1 cellular context compared by ENCODE assay signal in the genomic region with DNA sequence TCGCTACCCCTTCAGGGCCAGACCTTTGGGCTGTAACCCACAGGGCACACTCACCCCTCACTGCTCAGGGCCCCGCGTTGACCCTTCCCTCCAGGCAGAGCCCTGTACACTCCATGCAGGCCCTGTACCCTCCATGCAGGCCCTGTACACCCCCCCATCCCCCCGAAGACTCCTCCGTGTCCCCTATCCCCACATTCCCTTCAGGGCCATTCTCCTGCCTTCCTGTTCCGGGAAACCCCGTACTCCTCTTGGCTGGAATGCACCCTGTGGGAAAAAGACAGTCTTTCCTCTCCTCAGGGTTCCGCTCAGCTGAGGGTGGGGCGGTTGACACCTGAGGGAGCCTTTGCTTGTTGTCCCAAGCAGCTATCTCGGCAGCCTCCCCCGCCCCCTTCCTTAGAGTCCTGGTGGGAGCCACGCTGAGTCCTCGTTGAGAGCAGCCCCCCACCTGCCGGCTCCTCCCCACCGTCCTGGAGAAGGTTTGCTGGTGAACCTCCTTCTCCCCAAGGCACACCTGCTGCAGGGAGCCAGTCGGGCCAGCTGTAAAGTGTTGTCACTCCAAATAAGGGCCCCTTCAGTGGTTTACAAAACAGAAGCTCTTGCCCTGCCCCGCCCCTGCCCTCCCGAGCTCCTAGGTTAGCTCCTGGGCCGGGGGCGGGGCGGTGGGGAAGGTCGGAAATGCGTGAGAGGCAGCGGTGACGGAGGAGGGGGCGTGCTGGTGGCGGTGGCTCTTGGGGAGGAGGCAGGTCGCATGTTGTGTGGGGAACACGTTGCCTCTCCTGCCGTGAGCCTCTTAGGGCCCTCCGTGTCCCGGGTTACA.
TF ChIP-seq lines count a peak whose summit lies in the region.

No MANE protein-coding gene starts in this region.

TF ChIP-seq in K562, 482 proteins besides CTCF, POLR2A, EP300 and RAD21 (continued from another document):
- TF ChIP-seq CHD2 (IDR thresholded peaks at IDR 0.05; ENCODE audit: low read depth, low read length) (no peak), CREBBP (IDR thresholded peaks at IDR 0.05; ENCODE audit: low read depth, low read length) (no peak), CREB3L1 (IDR thresholded peaks at IDR 0.05; ENCODE audit: borderline replicate concordance, low read depth) (no peak), POLR3G (IDR thresholded peaks at IDR 0.05; ENCODE audit: extremely low read depth, insufficient read length, insufficient replicate concordance) (no peak), XRCC5 (IDR thresholded peaks at IDR 0.05; ENCODE audit: low read depth, low read length) (no peak), OTX1 (CRISPR knock-in tag; IDR thresholded peaks at IDR 0.05) (no peak), ZBTB9 (CRISPR knock-in tag; IDR thresholded peaks at IDR 0.05) (no peak), EGR1 (conservative IDR thresholded peaks at IDR 0.05) (peak; percentile 72), MXI1 (IDR thresholded peaks at IDR 0.05; ENCODE audit: low read depth, low read length) (no peak), KLF6 (CRISPR knock-in tag; IDR thresholded peaks at IDR 0.05; ENCODE audit: borderline replicate concordance) (no peak), ELF4 (CRISPR knock-in tag; IDR thresholded peaks at IDR 0.05) (no peak), CXXC5 (CRISPR knock-in tag; IDR thresholded peaks at IDR 0.05) (no peak), RFX1 (IDR thresholded peaks at IDR 0.05) (no peak), KDM1A (IDR thresholded peaks at IDR 0.05) (no peak), KDM4B (IDR thresholded peaks at IDR 0.05; ENCODE audit: borderline replicate concordance in 2 of 2, low read depth in 1 of 2) (no peak), ZNF121 (CRISPR knock-in tag; conservative IDR thresholded peaks at IDR 0.05) (no peak), RHOXF2B (CRISPR knock-in tag; conservative IDR thresholded peaks at IDR 0.05) (no peak), NR4A1 (CRISPR knock-in tag; IDR thresholded peaks at IDR 0.05) (no peak), NR4A1 (tag; IDR thresholded peaks at IDR 0.05) (no peak), RBFOX2 (IDR thresholded peaks at IDR 0.05; ENCODE audit: low read depth, low read length) (peak; percentile 9; the same call in 1 of the 2 replicates), ZFPM2 (CRISPR knock-in tag; IDR thresholded peaks at IDR 0.05) (no peak), GATAD2B (IDR thresholded peaks at IDR 0.05; ENCODE audit: borderline replicate concordance) (no peak), SAP30 (IDR thresholded peaks at IDR 0.05; ENCODE audit: borderline replicate concordance, insufficient read depth, low read depth, low read length, poor library complexity, severe bottlenecking) (peak; percentile 11), MNT (conservative IDR thresholded peaks at IDR 0.05) (peak in 1 of 2 experiments; percentile 59; a peak in 2 of 4 replicates), ZNF586 (CRISPR knock-in tag; conservative IDR thresholded peaks at IDR 0.05) (no peak), HNRNPH1 (optimal IDR thresholded peaks at IDR 0.05; ENCODE audit: low read depth, low read length) (no peak), TCF7 (IDR thresholded peaks at IDR 0.05; ENCODE audit: borderline replicate concordance) (no peak), ATF1 (CRISPR knock-in tag; IDR thresholded peaks at IDR 0.05) (no peak), ATF1 (tag; IDR thresholded peaks at IDR 0.05) (no peak), FOXM1 (IDR thresholded peaks at IDR 0.05; ENCODE audit: low read depth) (no peak), FOXM1 (CRISPR knock-in tag; IDR thresholded peaks at IDR 0.05; ENCODE audit: low read depth) (no peak)
- TF ChIP-seq, protein P1, sequence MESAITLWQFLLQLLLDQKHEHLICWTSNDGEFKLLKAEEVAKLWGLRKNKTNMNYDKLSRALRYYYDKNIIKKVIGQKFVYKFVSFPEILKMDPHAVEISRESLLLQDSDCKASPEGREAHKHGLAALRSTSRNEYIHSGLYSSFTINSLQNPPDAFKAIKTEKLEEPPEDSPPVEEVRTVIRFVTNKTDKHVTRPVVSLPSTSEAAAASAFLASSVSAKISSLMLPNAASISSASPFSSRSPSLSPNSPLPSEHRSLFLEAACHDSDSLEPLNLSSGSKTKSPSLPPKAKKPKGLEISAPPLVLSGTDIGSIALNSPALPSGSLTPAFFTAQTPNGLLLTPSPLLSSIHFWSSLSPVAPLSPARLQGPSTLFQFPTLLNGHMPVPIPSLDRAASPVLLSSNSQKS (CRISPR knock-in tag; IDR thresholded peaks at IDR 0.05): no peak
- TF ChIP-seq, protein P2, sequence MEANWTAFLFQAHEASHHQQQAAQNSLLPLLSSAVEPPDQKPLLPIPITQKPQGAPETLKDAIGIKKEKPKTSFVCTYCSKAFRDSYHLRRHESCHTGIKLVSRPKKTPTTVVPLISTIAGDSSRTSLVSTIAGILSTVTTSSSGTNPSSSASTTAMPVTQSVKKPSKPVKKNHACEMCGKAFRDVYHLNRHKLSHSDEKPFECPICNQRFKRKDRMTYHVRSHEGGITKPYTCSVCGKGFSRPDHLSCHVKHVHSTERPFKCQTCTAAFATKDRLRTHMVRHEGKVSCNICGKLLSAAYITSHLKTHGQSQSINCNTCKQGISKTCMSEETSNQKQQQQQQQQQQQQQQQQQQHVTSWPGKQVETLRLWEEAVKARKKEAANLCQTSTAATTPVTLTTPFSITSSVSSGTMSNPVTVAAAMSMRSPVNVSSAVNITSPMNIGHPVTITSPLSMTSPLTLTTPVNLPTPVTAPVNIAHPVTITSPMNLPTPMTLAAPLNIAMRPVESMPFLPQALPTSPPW (CRISPR knock-in tag; IDR thresholded peaks at IDR 0.05): peak; percentile 37; the same call in 1 of the 2 replicates
- TF ChIP-seq, protein P3, sequence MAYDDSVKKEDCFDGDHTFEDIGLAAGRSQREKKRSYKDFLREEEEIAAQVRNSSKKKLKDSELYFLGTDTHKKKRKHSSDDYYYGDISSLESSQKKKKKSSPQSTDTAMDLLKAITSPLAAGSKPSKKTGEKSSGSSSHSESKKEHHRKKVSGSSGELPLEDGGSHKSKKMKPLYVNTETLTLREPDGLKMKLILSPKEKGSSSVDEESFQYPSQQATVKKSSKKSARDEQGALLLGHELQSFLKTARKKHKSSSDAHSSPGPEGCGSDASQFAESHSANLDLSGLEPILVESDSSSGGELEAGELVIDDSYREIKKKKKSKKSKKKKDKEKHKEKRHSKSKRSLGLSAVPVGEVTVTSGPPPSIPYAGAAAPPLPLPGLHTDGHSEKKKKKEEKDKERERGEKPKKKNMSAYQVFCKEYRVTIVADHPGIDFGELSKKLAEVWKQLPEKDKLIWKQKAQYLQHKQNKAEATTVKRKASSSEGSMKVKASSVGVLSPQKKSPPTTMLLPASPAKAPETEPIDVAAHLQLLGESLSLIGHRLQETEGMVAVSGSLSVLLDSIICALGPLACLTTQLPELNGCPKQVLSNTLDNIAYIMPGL (CRISPR knock-in tag; IDR thresholded peaks at IDR 0.05): no peak
- TF ChIP-seq, protein P4, sequence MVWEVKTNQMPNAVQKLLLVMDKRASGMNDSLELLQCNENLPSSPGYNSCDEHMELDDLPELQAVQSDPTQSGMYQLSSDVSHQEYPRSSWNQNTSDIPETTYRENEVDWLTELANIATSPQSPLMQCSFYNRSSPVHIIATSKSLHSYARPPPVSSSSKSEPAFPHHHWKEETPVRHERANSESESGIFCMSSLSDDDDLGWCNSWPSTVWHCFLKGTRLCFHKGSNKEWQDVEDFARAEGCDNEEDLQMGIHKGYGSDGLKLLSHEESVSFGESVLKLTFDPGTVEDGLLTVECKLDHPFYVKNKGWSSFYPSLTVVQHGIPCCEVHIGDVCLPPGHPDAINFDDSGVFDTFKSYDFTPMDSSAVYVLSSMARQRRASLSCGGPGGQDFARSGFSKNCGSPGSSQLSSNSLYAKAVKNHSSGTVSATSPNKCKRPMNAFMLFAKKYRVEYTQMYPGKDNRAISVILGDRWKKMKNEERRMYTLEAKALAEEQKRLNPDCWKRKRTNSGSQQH (CRISPR knock-in tag; IDR thresholded peaks at IDR 0.05): no peak
